Comparison of ENCODE assay signal across 13 cellular contexts in genomic region chr3:63333815-63334214, GRCh38. TPM values are rescaled to one million over a fixed set of nuclear protein-coding genes. Genes with fewer than 3 reads are reported as not detected.
DNase-seq lines count a peak whose midpoint lies in the region; ATAC-seq and TF ChIP-seq lines count a peak whose summit lies in the region.
"Had no signal": no experiment of that assay in that cellular context is flagged by ENCODE, and none has a peak within 500 bp of the region (broad histone marks: within the 10 kb centered on the region; RNA-seq: fewer than 3 reads in every experiment).

No MANE protein-coding gene starts in this region.

- H3K4me3 ChIP-seq in LNCaP clone FGC (ENCODE audit: low read depth, low read length) (no peak overlapping the region), body of pancreas (no peak overlapping the region)

- no peaks in the 10 kb centered on the region for H3K36me3 Mint-ChIP-seq in neural crest cell (ENCODE audit: low read depth)
- no peaks in the 10 kb centered on the region for H3K36me3 Mint-ChIP-seq in activated T-cell treated with anti-CD3 and anti-CD28 coated beads, Interleukin-2, amount 50 U/mL, for 24 hours (ENCODE audit: low read depth)
- H3K36me3 Mint-ChIP-seq: activated naive CD4-positive, alpha-beta T cell treated with anti-CD3 and anti-CD28 coated beads, Interleukin-2, amount 50 U/mL, for 72 hours had no signal

- H3K4me1 ChIP-seq in body of pancreas, result no peaks in the 10 kb centered on the region

- intact Hi-C loops in body of pancreas (cut with DNase I), result no loop called here

- DNase-seq in NCI-H146 (lab: John Stamatoyannopoulos, UW), result peak; percentile 26
- no peak for DNase-seq in NCI-H146 treated with DMSO at 0.1 percent for 48 hours (lab: John Stamatoyannopoulos, UW; ENCODE audit: unreplicated experiment)
- no peak for DNase-seq in LNCaP clone FGC (ENCODE audit: low read depth)
- DNase-seq in body of pancreas, result no peak
- no peak for DNase-seq in neural crest cell (ENCODE audit: low read depth, low spot score)
- no peak for DNase-seq in NCI-H1436 (lab: John Stamatoyannopoulos, UW)
- no peak for DNase-seq in central memory CD4-positive, alpha-beta T cell
- DNase-seq in activated T-cell treated with anti-CD3 and anti-CD28 coated beads, Interleukin-2, amount 50 U/mL, for 24 hours, result no peak
- DNase-seq: GDM1, hippocampal formation, NCI-H1105 treated with DMSO at 0.1 percent for 48 hours had no signal

- 79 to 81% methylated on average over 1 of the region's 1 CpG for WGBS in body of pancreas, 2 donors

- H3K36me3 ChIP-seq in body of pancreas (replicated peaks in 1 of 2; ENCODE audit: insufficient read depth in 1 of 2, low read depth in 2 of 2), result no peaks in the 10 kb centered on the region

- no peaks in the 10 kb centered on the region for H3K9me3 Mint-ChIP-seq in neural crest cell
- H3K9me3 Mint-ChIP-seq in activated T-cell treated with anti-CD3 and anti-CD28 coated beads, Interleukin-2, amount 50 U/mL, for 24 hours, result no peaks in the 10 kb centered on the region
- H3K9me3 Mint-ChIP-seq: activated naive CD4-positive, alpha-beta T cell treated with anti-CD3 and anti-CD28 coated beads, Interleukin-2, amount 50 U/mL, for 72 hours had no signal

- H3K4me1 Mint-ChIP-seq in neural crest cell, result no peaks in the 10 kb centered on the region
- H3K4me1 Mint-ChIP-seq in activated T-cell treated with anti-CD3 and anti-CD28 coated beads, Interleukin-2, amount 50 U/mL, for 24 hours (ENCODE audit: low read depth), result no peaks in the 10 kb centered on the region

- peaks cover 22% of the 10 kb centered on the region for H3K27me3 Mint-ChIP-seq in neural crest cell (ENCODE audit: low read depth)
- no peaks in the 10 kb centered on the region for H3K27me3 Mint-ChIP-seq in activated T-cell treated with anti-CD3 and anti-CD28 coated beads, Interleukin-2, amount 50 U/mL, for 24 hours

- TF ChIP-seq POLR2A in body of pancreas (IDR thresholded peaks at IDR 0.05), result no peak

- H3K9me3 ChIP-seq in body of pancreas, result no peaks in the 10 kb centered on the region

- TF ChIP-seq CTCF in LNCaP clone FGC (IDR thresholded peaks at IDR 0.05; ENCODE audit: control insufficient read depth, extremely low read depth, insufficient read depth) (peak; percentile 21; the same call in 1 of the 2 replicates), body of pancreas (IDR thresholded peaks at IDR 0.05) (peak in 4 of 7 experiments; percentile 4 to 21 (median 6)), neural crest cell (conservative IDR thresholded peaks at IDR 0.05) (peak; percentile 61)

- ATAC-seq in body of pancreas, result no peak
- ATAC-seq: activated naive CD4-positive, alpha-beta T cell treated with anti-CD3 and anti-CD28 coated beads, Interleukin-2, amount 50 U/mL, for 72 hours had no signal

- no peak overlapping the region for H3K4me3 Mint-ChIP-seq in neural crest cell
- H3K4me3 Mint-ChIP-seq in activated T-cell treated with anti-CD3 and anti-CD28 coated beads, Interleukin-2, amount 50 U/mL, for 24 hours, result no peak overlapping the region

- no peak overlapping the region for H3K27ac Mint-ChIP-seq in neural crest cell (ENCODE audit: unreplicated experiment)
- no peak overlapping the region for H3K27ac Mint-ChIP-seq in activated T-cell treated with anti-CD3 and anti-CD28 coated beads, Interleukin-2, amount 50 U/mL, for 24 hours

- H3K27me3 ChIP-seq in body of pancreas, result no peaks in the 10 kb centered on the region

- H3K27ac ChIP-seq in body of pancreas, result no peak overlapping the region

RNA-seq across cellular contexts. Expression of gene SYNPR, which starts 55.7 kb away (rescaled TPM):
- total RNA-seq in body of pancreas (under 1 TPM in 1 of 2 donors, not detected in 1; 0.52 TPM), neural crest cell (not detected in 2 replicates)
- total RNA-seq: activated CD8-positive, alpha-beta memory T cell treated with anti-CD3 and anti-CD28 coated beads for 36 hours; activated naive CD4-positive, alpha-beta T cell treated with anti-CD3 and anti-CD28 coated beads, Interleukin-2, amount 50 U/mL, for 72 hours had no signal

Comparison
In these comparisons a context has a peak if more than half of its experiments do, and no peak if none do; other contexts are left out.
1. CTCF ChIP-seq: peak in every context shown above with its lines; median percentile 61 in neural crest cell; 21 in LNCaP clone FGC; 6 in body of pancreas.